ENCODE assay signal across 18 cellular contexts in the genomic region with DNA sequence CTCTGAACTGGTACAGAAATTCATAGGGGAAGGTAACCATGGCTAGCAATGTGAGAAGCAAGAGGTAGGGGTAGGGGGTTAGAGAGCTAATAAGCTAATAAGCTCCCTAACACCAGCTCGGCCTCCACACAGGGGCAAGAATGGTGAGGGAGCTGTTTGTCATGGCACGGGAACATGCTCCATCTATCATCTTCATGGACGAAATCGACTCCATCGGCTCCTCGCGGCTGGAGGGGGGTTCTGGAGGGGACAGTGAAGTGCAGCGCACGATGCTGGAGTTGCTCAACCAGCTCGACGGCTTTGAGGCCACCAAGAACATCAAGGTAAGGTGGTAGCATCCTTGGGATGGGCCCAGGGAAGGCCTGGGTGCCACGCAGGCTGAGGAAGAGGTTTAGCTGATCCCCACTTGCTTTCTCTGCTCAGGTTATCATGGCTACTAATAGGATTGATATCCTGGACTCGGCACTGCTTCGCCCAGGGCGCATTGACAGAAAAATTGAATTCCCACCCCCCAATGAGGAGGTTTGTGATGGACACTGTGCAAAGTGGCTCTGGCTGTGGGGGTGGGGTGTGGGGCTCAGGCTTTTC. TPM values are rescaled to one million over a fixed set of nuclear protein-coding genes. Genes with fewer than 3 reads are reported as not detected.
DNase-seq lines count a peak whose midpoint lies in the region; ATAC-seq and TF ChIP-seq lines count a peak whose summit lies in the region.
"Had no signal": no experiment of that assay in that cellular context is flagged by ENCODE, and none has a peak within 500 bp of the region (broad histone marks: within the 10 kb centered on the region; RNA-seq: fewer than 3 reads in every experiment).

No MANE protein-coding gene starts in this region.

- peaks cover 52% of the 10 kb centered on the region for H3K36me3 Mint-ChIP-seq in T-helper 1 cell treated with Interleukin-12 subunit alpha and Interleukin-12 subunit beta and Interleukin-4 antibody, amounts not matched to agents 30 μg/mL and 1 μg/mL, for 36 hours (ENCODE audit: low read depth)
- H3K36me3 Mint-ChIP-seq in Caco-2 (ENCODE audit: insufficient read depth, unreplicated experiment): peaks cover 97% of the 10 kb centered on the region
- H3K36me3 Mint-ChIP-seq in activated naive CD4-positive, alpha-beta T cell treated with anti-CD3 and anti-CD28 coated beads, Interleukin-2, amount 50 U/mL, for 72 hours: peaks cover 59 to 65% of the 10 kb centered on the region in 2 donors
- H3K36me3 Mint-ChIP-seq in natural killer cell treated with Interleukin-12 subunit alpha and Interleukin-12 subunit beta and Interleukin-15 and Interleukin-18, amount 100 ng/mL, for 72 hours: peaks cover 22% of the 10 kb centered on the region

- BruUV-seq in Caco-2 (replicated peaks; lab: Mats Ljungman, UMichigan): TSS peak; percentile 36

- H3K4me1 Mint-ChIP-seq in T-helper 1 cell treated with Interleukin-12 subunit alpha and Interleukin-12 subunit beta and Interleukin-4 antibody, amounts not matched to agents 30 μg/mL and 1 μg/mL, for 36 hours (ENCODE audit: low read depth): peaks cover 47% of the 10 kb centered on the region
- H3K4me1 Mint-ChIP-seq in Caco-2 (ENCODE audit: low read depth, unreplicated experiment): peaks cover 17% of the 10 kb centered on the region
- H3K4me1 Mint-ChIP-seq in natural killer cell treated with Interleukin-12 subunit alpha and Interleukin-12 subunit beta and Interleukin-15 and Interleukin-18, amount 100 ng/mL, for 72 hours (ENCODE audit: low read depth in 2 of 2): peaks cover 33 to 46% of the 10 kb centered on the region in 2 donors

- DNase-seq in T-helper 1 cell (no peak), Caco-2 (no peak), ascending aorta (ENCODE audit: low spot score in 2 of 2) (no peak), NCI-H2196 (lab: John Stamatoyannopoulos, UW; ENCODE audit: unreplicated experiment) (no peak)
- no peak for DNase-seq in activated naive CD4-positive, alpha-beta T cell treated with anti-CD3 and anti-CD28 coated beads, Interleukin-2, amount 50 U/mL, for 72 hours (ENCODE audit: low spot score in 2 of 2)
- no peak for DNase-seq in natural killer cell treated with Interleukin-12 subunit alpha and Interleukin-12 subunit beta and Interleukin-15 and Interleukin-18, amount 100 ng/mL, for 72 hours (ENCODE audit: low spot score)
- DNase-seq in stimulated activated CD4-positive, alpha-beta T cell treated with anti-CD3 and anti-CD28 coated beads, Interleukin-4, amount 100 ng/mL, for 24 hours: no peak
- DNase-seq: lower lobe of right lung; NCI-H2029; stimulated activated CD4-positive, alpha-beta T cell treated with anti-CD3 and anti-CD28 coated beads, Interleukin-2, amount 100 ng/mL, for 24 hours; thyroid gland had no signal

- no peak for ATAC-seq in activated naive CD4-positive, alpha-beta T cell treated with anti-CD3 and anti-CD28 coated beads, Interleukin-2, amount 50 U/mL, for 72 hours
- ATAC-seq in natural killer cell treated with Interleukin-12 subunit alpha and Interleukin-12 subunit beta and Interleukin-15 and Interleukin-18, amount 100 ng/mL, for 72 hours: no peak
- ATAC-seq: GM12878, lower lobe of right lung had no signal

- no peak for TF ChIP-seq CTCF in Caco-2 (IDR thresholded peaks at IDR 0.05; ENCODE audit: insufficient read depth in 1 of 2, low read depth in 1 of 2, low read length in 1 of 2, severe bottlenecking in 1 of 2, unreplicated experiment in 1 of 2)
- no peak for TF ChIP-seq CTCF in ascending aorta (IDR thresholded peaks at IDR 0.05)

- H3K4me1 ChIP-seq in Caco-2 (peaks cover 10% of the 10 kb centered on the region; the same call in 1 of the 2 replicates), ascending aorta (peaks cover 10 to 16% of the 10 kb centered on the region in 2 donors)

- H3K27me3 ChIP-seq in Caco-2 (replicated peaks; ENCODE audit: control insufficient read depth, insufficient read depth, low read length) (no peaks in the 10 kb centered on the region), ascending aorta (no peaks in the 10 kb centered on the region)
- H3K27me3 ChIP-seq: neural progenitor cell, thyroid gland had no signal

- H3K9me3 Mint-ChIP-seq in T-helper 1 cell treated with Interleukin-12 subunit alpha and Interleukin-12 subunit beta and Interleukin-4 antibody, amounts not matched to agents 30 μg/mL and 1 μg/mL, for 36 hours: no peaks in the 10 kb centered on the region
- no peaks in the 10 kb centered on the region for H3K9me3 Mint-ChIP-seq in Caco-2 (ENCODE audit: unreplicated experiment)
- no peaks in the 10 kb centered on the region for H3K9me3 Mint-ChIP-seq in activated naive CD4-positive, alpha-beta T cell treated with anti-CD3 and anti-CD28 coated beads, Interleukin-2, amount 50 U/mL, for 72 hours
- H3K9me3 Mint-ChIP-seq in natural killer cell treated with Interleukin-12 subunit alpha and Interleukin-12 subunit beta and Interleukin-15 and Interleukin-18, amount 100 ng/mL, for 72 hours: no peaks in the 10 kb centered on the region
- H3K9me3 Mint-ChIP-seq: CD14-positive monocyte; dendritic cell treated with granulocyte-macrophage colony-stimulating factor and Interleukin-4, amounts not matched to agents 40 ng/mL and 50 ng/mL, for 4 days; neural progenitor cell had no signal

- no peak overlapping the region for H3K4me3 ChIP-seq in Caco-2 (ENCODE audit: low read depth, low read length)
- no peak overlapping the region for H3K4me3 ChIP-seq in ascending aorta
- H3K4me3 ChIP-seq: GM12878, lower lobe of right lung, neural progenitor cell, thyroid gland had no signal

- no peak overlapping the region for H3K4me3 Mint-ChIP-seq in T-helper 1 cell treated with Interleukin-12 subunit alpha and Interleukin-12 subunit beta and Interleukin-4 antibody, amounts not matched to agents 30 μg/mL and 1 μg/mL, for 36 hours
- no peak overlapping the region for H3K4me3 Mint-ChIP-seq in Caco-2 (ENCODE audit: unreplicated experiment)
- H3K4me3 Mint-ChIP-seq in natural killer cell treated with Interleukin-12 subunit alpha and Interleukin-12 subunit beta and Interleukin-15 and Interleukin-18, amount 100 ng/mL, for 72 hours: no peak overlapping the region
- H3K4me3 Mint-ChIP-seq: CD14-positive monocyte; dendritic cell treated with granulocyte-macrophage colony-stimulating factor and Interleukin-4, amounts not matched to agents 40 ng/mL and 50 ng/mL, for 4 days; neural progenitor cell had no signal

- H3K36me3 ChIP-seq in Caco-2 (ENCODE audit: control insufficient read depth, insufficient read depth, low read length) (peaks cover 12% of the 10 kb centered on the region), ascending aorta (peaks cover 69 to 70% of the 10 kb centered on the region in 2 donors)

- H3K27me3 Mint-ChIP-seq in T-helper 1 cell treated with Interleukin-12 subunit alpha and Interleukin-12 subunit beta and Interleukin-4 antibody, amounts not matched to agents 30 μg/mL and 1 μg/mL, for 36 hours (ENCODE audit: low read depth): no peaks in the 10 kb centered on the region
- H3K27me3 Mint-ChIP-seq in Caco-2 (ENCODE audit: insufficient read depth, unreplicated experiment): no peaks in the 10 kb centered on the region
- no peaks in the 10 kb centered on the region for H3K27me3 Mint-ChIP-seq in natural killer cell treated with Interleukin-12 subunit alpha and Interleukin-12 subunit beta and Interleukin-15 and Interleukin-18, amount 100 ng/mL, for 72 hours
- H3K27me3 Mint-ChIP-seq: dendritic cell treated with granulocyte-macrophage colony-stimulating factor and Interleukin-4, amounts not matched to agents 40 ng/mL and 50 ng/mL, for 4 days had no signal

- CTCF ChIA-PET in Caco-2 (lab: Charles Lee): interaction anchor here (0.6 kb wide), 2 partner anchors 50 to 1215 kb away, joined by 3 read pairs; no protein-coding TSS in a partner anchor

- peak overlapping the region; percentile 52 for H3K27ac Mint-ChIP-seq in T-helper 1 cell treated with Interleukin-12 subunit alpha and Interleukin-12 subunit beta and Interleukin-4 antibody, amounts not matched to agents 30 μg/mL and 1 μg/mL, for 36 hours
- peak overlapping the region; percentile 15 for H3K27ac Mint-ChIP-seq in Caco-2 (ENCODE audit: unreplicated experiment)
- peak overlapping the region; percentile 84 to 89 for H3K27ac Mint-ChIP-seq in activated naive CD4-positive, alpha-beta T cell treated with anti-CD3 and anti-CD28 coated beads, Interleukin-2, amount 50 U/mL, for 72 hours
- peak overlapping the region; percentile 39 to 63 for H3K27ac Mint-ChIP-seq in natural killer cell treated with Interleukin-12 subunit alpha and Interleukin-12 subunit beta and Interleukin-15 and Interleukin-18, amount 100 ng/mL, for 72 hours
- H3K27ac Mint-ChIP-seq: dendritic cell treated with granulocyte-macrophage colony-stimulating factor and Interleukin-4, amounts not matched to agents 40 ng/mL and 50 ng/mL, for 4 days; neural progenitor cell had no signal

- POLR2A ChIA-PET in Caco-2 (lab: Charles Lee): interaction anchor here (0.6 kb wide), 1 partner anchor 21 kb away, joined by 5 read pairs; no protein-coding TSS in a partner anchor

- intact Hi-C loops in Caco-2 (cut with micrococcal nuclease; ENCODE audit: unreplicated experiment): no loop called here
- intact Hi-C loops in ascending aorta (cut with DNase I): no loop called here

- no peak overlapping the region for H3K27ac ChIP-seq in ascending aorta
- H3K27ac ChIP-seq: lower lobe of right lung, neural progenitor cell, thyroid gland had no signal

- H3K9me3 ChIP-seq in Caco-2 (no peaks in the 10 kb centered on the region), ascending aorta (no peaks in the 10 kb centered on the region)
- H3K9me3 ChIP-seq: lower lobe of right lung, thyroid gland had no signal

RNA-seq across cellular contexts. Expression of gene FTSJ3, which starts 3.5 kb away (rescaled TPM):
- total RNA-seq in Caco-2 (2022) (75.9 and 76.3 TPM in 2 replicates), ascending aorta (18.2 TPM)
- total RNA-seq in activated naive CD4-positive, alpha-beta T cell treated with anti-CD3 and anti-CD28 coated beads, Interleukin-2, amount 50 U/mL, for 72 hours: 10 to 100 TPM; 47.0 to 55.8 TPM
- 100 to 1,000 TPM in 1 of 2 donors, 10 to 100 TPM in 1; 74.2 to 116 TPM for total RNA-seq in natural killer cell treated with Interleukin-12 subunit alpha and Interleukin-12 subunit beta and Interleukin-15 and Interleukin-18, amount 100 ng/mL, for 72 hours

RNA-seq across cellular contexts. Expression of gene PSMC5, which starts 3.8 kb away (rescaled TPM):
- total RNA-seq in Caco-2 (2022) (197 TPM in 2 replicates), ascending aorta (83.7 TPM)
- 100 to 1,000 TPM; 129 to 137 TPM for total RNA-seq in activated naive CD4-positive, alpha-beta T cell treated with anti-CD3 and anti-CD28 coated beads, Interleukin-2, amount 50 U/mL, for 72 hours
- total RNA-seq in natural killer cell treated with Interleukin-12 subunit alpha and Interleukin-12 subunit beta and Interleukin-15 and Interleukin-18, amount 100 ng/mL, for 72 hours: 100 to 1,000 TPM; 163 to 202 TPM

RNA-seq across cellular contexts. Expression of gene SMARCD2, which starts 11.5 kb away (rescaled TPM):
- total RNA-seq in Caco-2 (2022) (134 TPM in 2 replicates), ascending aorta (78.0 TPM)
- 100 to 1,000 TPM in 1 of 2 donors, 10 to 100 TPM in 1; 90.3 to 113 TPM for total RNA-seq in activated naive CD4-positive, alpha-beta T cell treated with anti-CD3 and anti-CD28 coated beads, Interleukin-2, amount 50 U/mL, for 72 hours
- 100 to 1,000 TPM; 102 to 136 TPM for total RNA-seq in natural killer cell treated with Interleukin-12 subunit alpha and Interleukin-12 subunit beta and Interleukin-15 and Interleukin-18, amount 100 ng/mL, for 72 hours

RNA-seq across cellular contexts. Expression of gene CSH2, which starts 42.5 kb away (rescaled TPM):
- total RNA-seq in Caco-2 (2022) (not detected in 2 replicates), ascending aorta (not detected)
- total RNA-seq in activated naive CD4-positive, alpha-beta T cell treated with anti-CD3 and anti-CD28 coated beads, Interleukin-2, amount 50 U/mL, for 72 hours: 1 to 10 TPM; 2.2 to 2.4 TPM
- not detected for total RNA-seq in natural killer cell treated with Interleukin-12 subunit alpha and Interleukin-12 subunit beta and Interleukin-15 and Interleukin-18, amount 100 ng/mL, for 72 hours
- total RNA-seq: A172, GM12878, H4, lower lobe of right lung, thyroid gland had no signal

RNA-seq across cellular contexts. Expression of gene GH2, which starts 50.7 kb away (rescaled TPM):
- not detected in 2 replicates for total RNA-seq in Caco-2 (2022)
- not detected for total RNA-seq in activated naive CD4-positive, alpha-beta T cell treated with anti-CD3 and anti-CD28 coated beads, Interleukin-2, amount 50 U/mL, for 72 hours
- not detected for total RNA-seq in natural killer cell treated with Interleukin-12 subunit alpha and Interleukin-12 subunit beta and Interleukin-15 and Interleukin-18, amount 100 ng/mL, for 72 hours
- not detected for total RNA-seq in ascending aorta
- total RNA-seq: A172, GM12878, H4, lower lobe of right lung, thyroid gland had no signal

Comparison
In these comparisons a context has a peak if more than half of its experiments do, and no peak if none do; other contexts are left out.
1. H3K27ac Mint-ChIP-seq: peak in every context shown above with its lines; median percentile 86 in activated naive CD4-positive, alpha-beta T cell treated with anti-CD3 and anti-CD28 coated beads, Interleukin-2, amount 50 U/mL, for 72 hours; 52 in T-helper 1 cell treated with Interleukin-12 subunit alpha and Interleukin-12 subunit beta and Interleukin-4 antibody, amounts not matched to agents 30 μg/mL and 1 μg/mL, for 36 hours; 51 in natural killer cell treated with Interleukin-12 subunit alpha and Interleukin-12 subunit beta and Interleukin-15 and Interleukin-18, amount 100 ng/mL, for 72 hours; 15 in Caco-2.